Comparison of ENCODE assay signal across 20 cellular contexts in the genomic region with DNA sequence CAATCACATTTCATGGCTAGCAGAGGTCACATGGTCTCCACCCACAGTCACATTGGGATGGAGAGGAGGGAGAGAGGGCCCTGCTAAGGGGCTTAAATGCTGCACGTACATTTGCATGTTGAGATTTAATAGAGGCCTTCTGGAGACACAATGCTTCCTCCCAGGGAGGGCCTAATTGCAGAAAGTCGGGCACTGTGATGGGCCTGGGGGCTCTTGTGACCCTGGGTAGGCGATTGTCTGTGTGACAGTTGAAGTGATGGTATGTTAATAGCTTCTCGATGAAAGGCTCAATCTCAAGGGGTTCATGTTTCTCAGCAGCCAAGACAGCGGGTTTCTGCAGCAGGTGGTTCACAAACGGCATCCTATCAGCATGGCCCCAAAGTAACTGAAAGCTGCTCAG.
DNase-seq lines count a peak whose midpoint lies in the region; ATAC-seq and TF ChIP-seq lines count a peak whose summit lies in the region.
"Had no signal": no experiment of that assay in that cellular context is flagged by ENCODE, and none has a peak within 500 bp of the region (broad histone marks: within the 10 kb centered on the region; RNA-seq: fewer than 3 reads in every experiment).

No MANE protein-coding gene starts in this region.

- peak overlapping the region; percentile 29 for H3K27ac ChIP-seq in HUES48 (ENCODE audit: low read depth, low read length)
- peak overlapping the region; percentile 81 for H3K27ac ChIP-seq in neuronal stem cell (replicated peaks; ENCODE audit: low read length)
- H3K27ac ChIP-seq: PC-9 had no signal

- H3K4me2 ChIP-seq in neuronal stem cell (ENCODE audit: insufficient read depth, low read length, poor library complexity, severe bottlenecking), result no peak overlapping the region
- H3K4me2 ChIP-seq: PC-9 had no signal

- no peak overlapping the region for H4K8ac ChIP-seq in neuronal stem cell (ENCODE audit: low read depth, low read length)

- no peaks in the 10 kb centered on the region for H3K79me1 ChIP-seq in neuronal stem cell (ENCODE audit: low read depth, low read length)

- no peak overlapping the region for H3K23ac ChIP-seq in neuronal stem cell (ENCODE audit: low read depth, low read length, poor library complexity)

- no peaks in the 10 kb centered on the region for H3K27me3 ChIP-seq in HUES48 (ENCODE audit: control insufficient read depth, insufficient read depth, low read length)
- H3K27me3 ChIP-seq in neuronal stem cell (ENCODE audit: control insufficient read depth in 3 of 3, insufficient read depth in 3 of 3, low read depth in 1 of 3, low read length in 3 of 3), result peaks cover 0 to 56% (median 0%) of the 10 kb centered on the region in 3 experiments

- no peak overlapping the region for H2BK12ac ChIP-seq in neuronal stem cell (ENCODE audit: low read length)

- H3K4me3 Mint-ChIP-seq in WTC11 (no peak overlapping the region), osteocyte (ENCODE audit: unreplicated experiment) (no peak overlapping the region)
- H3K4me3 Mint-ChIP-seq: CD8-positive, alpha-beta T cell had no signal

- H3K4ac ChIP-seq in neuronal stem cell (ENCODE audit: low read length), result no peak overlapping the region

- H3K18ac ChIP-seq in neuronal stem cell (ENCODE audit: low read length), result no peak overlapping the region

- H2AK5ac ChIP-seq in neuronal stem cell (ENCODE audit: low read depth, low read length), result no peak overlapping the region

- peak overlapping the region; percentile 47 for H2AFZ ChIP-seq in neuronal stem cell (ENCODE audit: low read length)
- H2AFZ ChIP-seq: PC-9 had no signal

- TF ChIP-seq CTCF in WTC11 (IDR thresholded peaks at IDR 0.05) (no peak), osteocyte (IDR thresholded peaks at IDR 0.05) (no peak)

- H3K9ac ChIP-seq in HUES48 (ENCODE audit: low read depth, low read length) (no peak overlapping the region), neuronal stem cell (ENCODE audit: low read depth, low read length, poor library complexity) (no peak overlapping the region)

- POLR2A ChIA-PET in WTC11 (lab: Charles Lee), result no interaction called here

- H3K9me3 Mint-ChIP-seq in WTC11 (peaks cover 9% of the 10 kb centered on the region), osteocyte (ENCODE audit: unreplicated experiment) (no peaks in the 10 kb centered on the region)
- H3K9me3 Mint-ChIP-seq: CD8-positive, alpha-beta T cell had no signal

- H3K4me1 Mint-ChIP-seq in WTC11, result peaks cover 58% of the 10 kb centered on the region
- peaks cover 3% of the 10 kb centered on the region for H3K4me1 Mint-ChIP-seq in osteocyte (ENCODE audit: unreplicated experiment)

- no peak overlapping the region for H3K27ac Mint-ChIP-seq in WTC11
- no peak overlapping the region for H3K27ac Mint-ChIP-seq in osteocyte (ENCODE audit: unreplicated experiment)
- H3K27ac Mint-ChIP-seq: CD8-positive, alpha-beta T cell had no signal

- WGBS in neuronal stem cell (ENCODE audit: extremely low coverage in 2 of 2, insufficient read length in 2 of 2, insufficient replicate concordance in 1 of 2), 2 donors, result no CpG with 5 or more reads among the region's 6 CpGs

- no peak overlapping the region for H4K91ac ChIP-seq in neuronal stem cell (ENCODE audit: low read depth, low read length, poor library complexity)

- ATAC-seq in WTC11, result peak; percentile 18; the same call in 1 of the 2 replicates
- no peak for ATAC-seq in esophagus mucosa
- ATAC-seq in HG02840 (IDR thresholded peaks at IDR 0.05; ENCODE audit: low FRiP score, unreplicated experiment), result no peak
- ATAC-seq in HG03139 (IDR thresholded peaks at IDR 0.05; ENCODE audit: unreplicated experiment), result no peak
- ATAC-seq: CD8-positive, alpha-beta T cell; HepG2 had no signal

- CTCF ChIA-PET in WTC11 (lab: Charles Lee), result interaction anchor here (0.6 to 0.7 kb wide), 2 partner anchors 48 to 64 kb away, joined by 3 to 6 read pairs; no protein-coding TSS in a partner anchor

- no peaks in the 10 kb centered on the region; the same call in none of the 2 replicates for H3K27me3 Mint-ChIP-seq in WTC11 (ENCODE audit: low read depth)
- H3K27me3 Mint-ChIP-seq in osteocyte (ENCODE audit: unreplicated experiment), result peaks cover 77% of the 10 kb centered on the region

- H3K36me3 Mint-ChIP-seq in WTC11 (0 out of 2 replicates have a peak, but pooled peaks cover 2% of the 10 kb centered on the region), osteocyte (ENCODE audit: unreplicated experiment) (no peaks in the 10 kb centered on the region)
- H3K36me3 Mint-ChIP-seq: CD8-positive, alpha-beta T cell had no signal

- no peaks in the 10 kb centered on the region for H3K9me3 ChIP-seq in HUES48 (ENCODE audit: control insufficient read depth, insufficient read depth, low read length)
- H3K9me3 ChIP-seq in neuronal stem cell (replicated peaks in 1 of 2; ENCODE audit: control insufficient read depth in 2 of 2, insufficient read depth in 1 of 2, low read depth in 1 of 2, low read length in 2 of 2), result peaks cover 0 to 3% of the 10 kb centered on the region in 2 donors
- H3K9me3 ChIP-seq: Caco-2 had no signal

- H3K36me3 ChIP-seq in HUES48 (ENCODE audit: control insufficient read depth, insufficient read depth, low read length), result no peaks in the 10 kb centered on the region
- H3K36me3 ChIP-seq in neuronal stem cell (replicated peaks in 1 of 2; ENCODE audit: control insufficient read depth in 2 of 2, insufficient read depth in 2 of 2, low read length in 2 of 2), result no peaks in the 10 kb centered on the region

- no peak overlapping the region for H2BK15ac ChIP-seq in neuronal stem cell (ENCODE audit: low read length)

- H2BK120ac ChIP-seq in neuronal stem cell (ENCODE audit: low read depth, low read length), result no peak overlapping the region

- no peak overlapping the region for H2BK5ac ChIP-seq in neuronal stem cell (ENCODE audit: low read length)

- no peak overlapping the region for H3K14ac ChIP-seq in neuronal stem cell (ENCODE audit: low read length)

- DNase-seq in WTC11 (ENCODE audit: low spot score) (no peak), iPS-NIHi11 (ENCODE audit: low spot score) (peak; percentile 23), neuronal stem cell (ENCODE audit: low spot score) (peak; percentile 63), osteocyte (ENCODE audit: extremely low spot score, unreplicated experiment) (no peak)
- DNase-seq: C1 segment of cervical spinal cord; Caco-2; CD8-positive, alpha-beta T cell; GF-D8; Karpas-422; NCI-H1436 treated with DMSO at 0.1 percent for 48 hours; NCI-H187 treated with DMSO at 0.1 percent for 48 hours; NCI-H446 treated with DMSO at 0.1 percent for 48 hours; NCI-H526; PC-9; RPMI8226 had no signal

- H3K4me3 ChIP-seq in HUES48 (ENCODE audit: low read depth, low read length) (no peak overlapping the region), neuronal stem cell (ENCODE audit: low read length in 2 of 2) (no peak overlapping the region)
- H3K4me3 ChIP-seq: PC-9 had no signal

- peaks cover 26% of the 10 kb centered on the region for H3K4me1 ChIP-seq in HUES48 (ENCODE audit: control insufficient read depth, insufficient read depth, low read length)
- peaks cover 13 to 42% of the 10 kb centered on the region in 2 donors for H3K4me1 ChIP-seq in neuronal stem cell (ENCODE audit: control insufficient read depth in 2 of 2, insufficient read depth in 1 of 2, low read depth in 1 of 2, low read length in 2 of 2)

TF ChIP-seq in WTC11, 78 proteins besides CTCF, POLR2A, EP300 and RAD21:
- TF ChIP-seq, protein P1, sequence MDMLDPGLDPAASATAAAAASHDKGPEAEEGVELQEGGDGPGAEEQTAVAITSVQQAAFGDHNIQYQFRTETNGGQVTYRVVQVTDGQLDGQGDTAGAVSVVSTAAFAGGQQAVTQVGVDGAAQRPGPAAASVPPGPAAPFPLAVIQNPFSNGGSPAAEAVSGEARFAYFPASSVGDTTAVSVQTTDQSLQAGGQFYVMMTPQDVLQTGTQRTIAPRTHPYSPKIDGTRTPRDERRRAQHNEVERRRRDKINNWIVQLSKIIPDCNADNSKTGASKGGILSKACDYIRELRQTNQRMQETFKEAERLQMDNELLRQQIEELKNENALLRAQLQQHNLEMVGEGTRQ (CRISPR knock-in tag; IDR thresholded peaks at IDR 0.05), result peak; percentile 73
- no peak for TF ChIP-seq FOXK1 (CRISPR knock-in tag; IDR thresholded peaks at IDR 0.05)

Comparison
In these comparisons a context has a peak if more than half of its experiments do, and no peak if none do; other contexts are left out.
1. DNase-seq: peak in iPS-NIHi11 (single experiment) and neuronal stem cell (single experiment); none in WTC11 (single experiment) and osteocyte (single experiment).